8 cellular contexts compared by ENCODE assay signal in genomic region chr20:51318058-51318960, GRCh38.
DNase-seq lines count a peak whose midpoint lies in the region; ATAC-seq, FAIRE-seq and TF ChIP-seq lines count a peak whose summit lies in the region.

No MANE protein-coding gene starts in this region.

- peak overlapping the region; percentile 34 for H3K27ac Mint-ChIP-seq in GM23338
- peak overlapping the region in 1 of 2 donors; percentile 36 for H3K27ac Mint-ChIP-seq in activated naive CD4-positive, alpha-beta T cell treated with anti-CD3 and anti-CD28 coated beads, Interleukin-2, amount 50 U/mL, for 72 hours

- no peaks in the 10 kb centered on the region for H3K36me3 ChIP-seq in GM23338 (ENCODE audit: insufficient read depth)

- H3K9me3 Mint-ChIP-seq in GM23338 = peaks cover 4% of the 10 kb centered on the region; the same call in 2 of the 3 replicates
- peaks cover 4 to 5% of the 10 kb centered on the region in 2 donors for H3K9me3 Mint-ChIP-seq in activated naive CD4-positive, alpha-beta T cell treated with anti-CD3 and anti-CD28 coated beads, Interleukin-2, amount 50 U/mL, for 72 hours

- no peaks in the 10 kb centered on the region for H3K4me1 ChIP-seq in A549
- peaks cover 8% of the 10 kb centered on the region for H3K4me1 ChIP-seq in GM23338 (ENCODE audit: insufficient read depth)

- H3K4me3 Mint-ChIP-seq in GM23338 = no peak overlapping the region

- no peak for FAIRE-seq in A549 (lab: Jason Lieb, UNC)

- H4K20me1 ChIP-seq in GM23338 (replicated peaks; ENCODE audit: insufficient read depth) = no peaks in the 10 kb centered on the region

- no peaks in the 10 kb centered on the region for H3K79me2 ChIP-seq in GM23338 (replicated peaks; ENCODE audit: insufficient read depth)

- DNase-seq in A549 (ENCODE audit: low read depth in 1 of 2, low spot score in 1 of 2) (peak; percentile 32 to 37), GM23338 (ENCODE audit: low spot score) (peak; percentile 93), SKM-1 (lab: John Stamatoyannopoulos, UW; ENCODE audit: unreplicated experiment) (peak; percentile 43), islet precursor cell (peak; percentile 87)
- peak in 1 of 2 donors; percentile 76 for DNase-seq in activated naive CD4-positive, alpha-beta T cell treated with anti-CD3 and anti-CD28 coated beads, Interleukin-2, amount 50 U/mL, for 72 hours (ENCODE audit: low spot score in 2 of 2)
- DNase-seq in stimulated activated CD8-positive, alpha-beta memory T cell treated with anti-CD3 and anti-CD28 coated beads, Interleukin-15, amount 100 ng/mL, for 24 hours (ENCODE audit: low read depth) = peak; percentile 23

- H3K9me3 ChIP-seq in A549 = peaks cover 3% of the 10 kb centered on the region; the same call in 1 of the 3 replicates

- no peaks in the 10 kb centered on the region; the same call in 2 of the 3 replicates for H3K36me3 Mint-ChIP-seq in GM23338 (ENCODE audit: low read depth)
- no peaks in the 10 kb centered on the region for H3K36me3 Mint-ChIP-seq in activated naive CD4-positive, alpha-beta T cell treated with anti-CD3 and anti-CD28 coated beads, Interleukin-2, amount 50 U/mL, for 72 hours

- no peaks in the 10 kb centered on the region for H3F3A ChIP-seq in GM23338 (replicated peaks; ENCODE audit: low read depth)

- H3K27me3 Mint-ChIP-seq in GM23338 (ENCODE audit: insufficient read depth, low read depth, poor library complexity) = peaks cover 34% of the 10 kb centered on the region

- H3K9me2 ChIP-seq in GM23338 (ENCODE audit: insufficient read depth) = 0 out of 2 replicates have a peak, but pooled peaks cover 6% of the 10 kb centered on the region

- H3K27ac ChIP-seq in A549 = peak overlapping the region in 1 of 2 experiments; percentile 47; a peak in 1 of 6 replicates
- H3K27ac ChIP-seq in GM23338 (ENCODE audit: low read depth) = no peak overlapping the region

- WGBS in A549 (ENCODE audit: missing lambda C conversion rate) = 67% methylated on average over 27 of the region's 27 CpGs

- TF ChIP-seq CTCF in A549 (IDR thresholded peaks at IDR 0.05) (peak; percentile 43), GM23338 (conservative IDR thresholded peaks at IDR 0.05; ENCODE audit: low read depth in 2 of 2) (peak; percentile 89 to 96)

- no peak overlapping the region for H3K4me2 ChIP-seq in A549
- H3K4me2 ChIP-seq in GM23338 = 0 out of 2 replicates have a peak overlapping the region, but pooled peaks have one; percentile 22

- H3K4me3 ChIP-seq in A549 = no peak overlapping the region
- H3K4me3 ChIP-seq in GM23338 = no peak overlapping the region

- ATAC-seq in A549 (peak in 1 of 2 experiments; percentile 84; a peak in 3 of 6 replicates), GM23338 (peak; percentile 97), GM18861 (IDR thresholded peaks at IDR 0.05; ENCODE audit: unreplicated experiment) (no peak), HG02623 (IDR thresholded peaks at IDR 0.05; ENCODE audit: unreplicated experiment) (no peak)
- ATAC-seq in activated naive CD4-positive, alpha-beta T cell treated with anti-CD3 and anti-CD28 coated beads, Interleukin-2, amount 50 U/mL, for 72 hours = peak; percentile 75 to 76

- TF ChIP-seq EP300 in A549 (IDR thresholded peaks at IDR 0.05) = no peak

- H3K4me1 Mint-ChIP-seq in GM23338 = peaks cover 32% of the 10 kb centered on the region

- no peak for TF ChIP-seq POLR2A in A549 (IDR thresholded peaks at IDR 0.05; ENCODE audit: low read length)

- CTCF ChIA-PET in A549 (lab: Yijun Ruan, JAX) = interaction anchor here (0.7 to 5.3 kb wide), 15 partner anchors 8 to 337 kb away, joined by 3 to 58 read pairs (median 3); no protein-coding TSS in a partner anchor

- H3K27me3 ChIP-seq in GM23338 (ENCODE audit: insufficient read depth) = peaks cover 9% of the 10 kb centered on the region; the same call in 1 of the 2 replicates

- 0 out of 5 replicates have a peak, but pooled peaks of 1 of the 2 experiments have one; percentile 5 for TF ChIP-seq RAD21 in A549 (conservative IDR thresholded peaks at IDR 0.05 in 1 of 2, IDR thresholded peaks at IDR 0.05 in 1 of 2)

- POLR2A ChIA-PET in A549 (lab: Yijun Ruan, JAX) = interaction anchor here (1.0 kb wide), 1 partner anchor 337 kb away, joined by 3 read pairs; no protein-coding TSS in a partner anchor

- peak overlapping the region; percentile 89 for H2AFZ ChIP-seq in GM23338

TF ChIP-seq in A549, 52 proteins besides CTCF, POLR2A, EP300 and RAD21:
- TF ChIP-seq PHF8 (IDR thresholded peaks at IDR 0.05; ENCODE audit: borderline replicate concordance, low read depth) (no peak), SMC3 (IDR thresholded peaks at IDR 0.05) (peak; percentile 24; the same call in 1 of the 3 replicates)

TF ChIP-seq in GM23338, 12 proteins besides CTCF, POLR2A, EP300 and RAD21 (continues in another document):
- TF ChIP-seq, protein P1, sequence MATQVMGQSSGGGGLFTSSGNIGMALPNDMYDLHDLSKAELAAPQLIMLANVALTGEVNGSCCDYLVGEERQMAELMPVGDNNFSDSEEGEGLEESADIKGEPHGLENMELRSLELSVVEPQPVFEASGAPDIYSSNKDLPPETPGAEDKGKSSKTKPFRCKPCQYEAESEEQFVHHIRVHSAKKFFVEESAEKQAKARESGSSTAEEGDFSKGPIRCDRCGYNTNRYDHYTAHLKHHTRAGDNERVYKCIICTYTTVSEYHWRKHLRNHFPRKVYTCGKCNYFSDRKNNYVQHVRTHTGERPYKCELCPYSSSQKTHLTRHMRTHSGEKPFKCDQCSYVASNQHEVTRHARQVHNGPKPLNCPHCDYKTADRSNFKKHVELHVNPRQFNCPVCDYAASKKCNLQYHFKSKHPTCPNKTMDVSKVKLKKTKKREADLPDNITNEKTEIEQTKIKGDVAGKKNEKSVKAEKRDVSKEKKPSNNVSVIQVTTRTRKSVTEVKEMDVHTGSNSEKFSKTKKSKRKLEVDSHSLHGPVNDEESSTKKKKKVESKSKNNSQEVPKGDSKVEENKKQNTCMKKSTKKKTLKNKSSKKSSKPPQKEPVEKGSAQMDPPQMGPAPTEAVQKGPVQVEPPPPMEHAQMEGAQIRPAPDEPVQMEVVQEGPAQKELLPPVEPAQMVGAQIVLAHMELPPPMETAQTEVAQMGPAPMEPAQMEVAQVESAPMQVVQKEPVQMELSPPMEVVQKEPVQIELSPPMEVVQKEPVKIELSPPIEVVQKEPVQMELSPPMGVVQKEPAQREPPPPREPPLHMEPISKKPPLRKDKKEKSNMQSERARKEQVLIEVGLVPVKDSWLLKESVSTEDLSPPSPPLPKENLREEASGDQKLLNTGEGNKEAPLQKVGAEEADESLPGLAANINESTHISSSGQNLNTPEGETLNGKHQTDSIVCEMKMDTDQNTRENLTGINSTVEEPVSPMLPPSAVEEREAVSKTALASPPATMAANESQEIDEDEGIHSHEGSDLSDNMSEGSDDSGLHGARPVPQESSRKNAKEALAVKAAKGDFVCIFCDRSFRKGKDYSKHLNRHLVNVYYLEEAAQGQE (IDR thresholded peaks at IDR 0.05; ENCODE audit: unreplicated experiment) = no peak
- TF ChIP-seq EZH2 (IDR thresholded peaks at IDR 0.05; ENCODE audit: low read depth, unreplicated experiment) = no peak
- no peak for TF ChIP-seq JUNB (IDR thresholded peaks at IDR 0.05; ENCODE audit: unreplicated experiment)
- TF ChIP-seq POLR2AphosphoS5 (IDR thresholded peaks at IDR 0.05; ENCODE audit: low read depth) = no peak
- no peak for TF ChIP-seq ZNF331 (CRISPR knock-in tag; IDR thresholded peaks at IDR 0.05; ENCODE audit: low read depth)
- no peak for TF ChIP-seq CREB1 (CRISPR knock-in tag; IDR thresholded peaks at IDR 0.05; ENCODE audit: low read depth)

Comparison
In these comparisons a context has a peak if more than half of its experiments do, and no peak if none do; other contexts are left out.
1. ATAC-seq: peak in GM23338 (single experiment) and activated naive CD4-positive, alpha-beta T cell treated with anti-CD3 and anti-CD28 coated beads, Interleukin-2, amount 50 U/mL, for 72 hours (2 of 2); none in GM18861 (single experiment) and HG02623 (single experiment).